20 cellular contexts compared by ENCODE assay signal in genomic region chr3:49513494-49514179, GRCh38. TPM values are rescaled to one million over a fixed set of nuclear protein-coding genes. Genes with fewer than 3 reads are reported as not detected.
DNase-seq lines count a peak whose midpoint lies in the region; TF ChIP-seq lines count a peak whose summit lies in the region.
"Had no signal": no experiment of that assay in that cellular context is flagged by ENCODE, and none has a peak within 500 bp of the region (broad histone marks: within the 10 kb centered on the region; RNA-seq: fewer than 3 reads in every experiment).

No MANE protein-coding gene starts in this region.

- H3K36me3 ChIP-seq in endodermal cell (ENCODE audit: control insufficient read depth, insufficient read depth, low read length) (peaks cover 65% of the 10 kb centered on the region), stomach (peaks cover 30 to 81% (median 76%) of the 10 kb centered on the region in 4 donors)
- H3K36me3 ChIP-seq: BE2C had no signal

- H3K9me3 ChIP-seq in H9 (ENCODE audit: control insufficient read depth, low read depth, low read length) = no peaks in the 10 kb centered on the region
- peaks cover 5% of the 10 kb centered on the region for H3K9me3 ChIP-seq in endodermal cell (ENCODE audit: control insufficient read depth, low read length)
- H3K9me3 ChIP-seq in stomach = no peaks in the 10 kb centered on the region
- H3K9me3 ChIP-seq: BE2C, MG63 had no signal

- TF ChIP-seq POLR2A in stomach (IDR thresholded peaks at IDR 0.05) = no peak

- in situ Hi-C loops in GM13977 (cut with MboI; ENCODE audit: low pct_unique_long_range_greater_than_20kb, low sequenced_read_pairs, unreplicated experiment) = no loop called here

- no peak overlapping the region for H3K4me2 ChIP-seq in H9 (ENCODE audit: insufficient read depth, insufficient read length, low read length)
- H3K4me2 ChIP-seq: KMS-11 had no signal

- H3K9me3 Mint-ChIP-seq in H9 = no peaks in the 10 kb centered on the region
- no peaks in the 10 kb centered on the region for H3K9me3 Mint-ChIP-seq in endodermal cell
- H3K9me3 Mint-ChIP-seq in mesothelial cell of epicardium = no peaks in the 10 kb centered on the region
- H3K9me3 Mint-ChIP-seq: CD8-positive, alpha-beta memory T cell; HFFc6 had no signal

- H3K9ac ChIP-seq in H9 (ENCODE audit: extremely low read depth, insufficient read length, low read length) = no peak overlapping the region
- H3K9ac ChIP-seq in endodermal cell (ENCODE audit: extremely low read depth, low read length, poor library complexity, severe bottlenecking) = no peak overlapping the region
- H3K9ac ChIP-seq: KMS-11 had no signal

- H2BK120ac ChIP-seq in H9 (ENCODE audit: low read depth, low read length, poor library complexity, severe bottlenecking) = no peak overlapping the region

- H3K4ac ChIP-seq in H9 (ENCODE audit: low read depth, low read length) = no peak overlapping the region

- H4K91ac ChIP-seq in H9 (ENCODE audit: insufficient read length, low read depth, low read length) = no peak overlapping the region

- TF ChIP-seq CTCF in H9 (conservative IDR thresholded peaks at IDR 0.05) (no peak), endodermal cell (conservative IDR thresholded peaks at IDR 0.05) (no peak), mesothelial cell of epicardium (IDR thresholded peaks at IDR 0.05; ENCODE audit: unreplicated experiment) (no peak), stomach (IDR thresholded peaks at IDR 0.05) (no peak), GM13977 (IDR thresholded peaks at IDR 0.05; ENCODE audit: extremely low read depth, insufficient read depth, missing control alignments) (no peak)

- H3K23me2 ChIP-seq in H9 (ENCODE audit: insufficient read length, low read depth, low read length, poor library complexity, severe bottlenecking) = no peaks in the 10 kb centered on the region

- H4K20me1 ChIP-seq in H9 (ENCODE audit: control insufficient read depth, insufficient read depth, insufficient read length) = no peaks in the 10 kb centered on the region

- no peaks in the 10 kb centered on the region for H3K79me2 ChIP-seq in H9 (ENCODE audit: insufficient read depth, low read length)

- no peak overlapping the region for H2BK12ac ChIP-seq in H9 (ENCODE audit: insufficient read length, low read depth, low read length)

- H3K4me1 Mint-ChIP-seq in H9 (0 out of 4 replicates have a peak, but pooled peaks cover 0 to 2% of the 10 kb centered on the region in 2 experiments), endodermal cell (peaks cover 11% of the 10 kb centered on the region), mesothelial cell of epicardium (peaks cover 13% of the 10 kb centered on the region)

- H2BK5ac ChIP-seq in H9 (ENCODE audit: insufficient read length, low read length) = no peak overlapping the region

- no peaks in the 10 kb centered on the region for H3K4me1 ChIP-seq in H9 (ENCODE audit: insufficient read depth, low read length)
- peaks cover 9% of the 10 kb centered on the region for H3K4me1 ChIP-seq in endodermal cell (ENCODE audit: control insufficient read depth, insufficient read depth, low read length)
- peaks cover 13 to 53% (median 25%) of the 10 kb centered on the region in 4 donors for H3K4me1 ChIP-seq in stomach
- H3K4me1 ChIP-seq: BE2C had no signal

- H3K14ac ChIP-seq in H9 (ENCODE audit: insufficient read depth, low read length) = no peak overlapping the region

- peaks cover 5% of the 10 kb centered on the region for H3K79me1 ChIP-seq in H9 (ENCODE audit: insufficient read depth, low read depth, low read length, poor library complexity, severe bottlenecking)

- H3K27ac Mint-ChIP-seq in H9 (peak overlapping the region in 2 of 3 experiments; percentile 52 to 53; a peak in 2 of 7 replicates), endodermal cell (peak overlapping the region; percentile 90), mesothelial cell of epicardium (peak overlapping the region; percentile 88)
- H3K27ac Mint-ChIP-seq: HFFc6 had no signal

- H3K36me3 Mint-ChIP-seq in H9 (ENCODE audit: insufficient read depth in 1 of 3, low read depth in 3 of 3) (peaks cover 19 to 67% (median 53%) of the 10 kb centered on the region in 3 experiments; a peak in 6 of 7 replicates), endodermal cell (ENCODE audit: low read depth) (peaks cover 61% of the 10 kb centered on the region), mesothelial cell of epicardium (peaks cover 23% of the 10 kb centered on the region)

- no peak overlapping the region for H2BK15ac ChIP-seq in H9 (ENCODE audit: low read depth, low read length)

- H2AFZ ChIP-seq in H9 (ENCODE audit: low read length) = no peak overlapping the region

- DNase-seq in H9 = no peak
- no peak for DNase-seq in endodermal cell
- DNase-seq in mesothelial cell of epicardium (ENCODE audit: low spot score in 2 of 2, unreplicated experiment in 2 of 2) = no peak
- DNase-seq in stomach = no peak
- no peak for DNase-seq in GM13977 (ENCODE audit: low spot score)
- no peak for DNase-seq in AG20443 (ENCODE audit: low spot score)
- DNase-seq in DMS 273 treated with DMSO at 0.1 percent for 48 hours (lab: John Stamatoyannopoulos, UW) = no peak
- no peak for DNase-seq in cerebellar cortex (ENCODE audit: low spot score)
- DNase-seq: BE2C; CD8-positive, alpha-beta memory T cell; GF-D8; GOT3; HFFc6; MG63; NCI-H1092; NCI-H146; NCI-H2081; NCI-H510A treated with DMSO at 0.1 percent for 48 hours; SHP77 treated with DMSO at 0.1 percent for 48 hours had no signal

- H3K27ac ChIP-seq in H9 (ENCODE audit: insufficient read length, low read depth, low read length) (no peak overlapping the region), endodermal cell (ENCODE audit: low read depth, low read length) (no peak overlapping the region), stomach (peak overlapping the region in 4 of 5 donors; percentile 42 to 66 (median 57))
- H3K27ac ChIP-seq: KMS-11 had no signal

- no peak overlapping the region for H3K4me3 ChIP-seq in endodermal cell (ENCODE audit: low read length)
- H3K4me3 ChIP-seq in stomach = no peak overlapping the region
- H3K4me3 ChIP-seq: MG63 had no signal

- H3K23ac ChIP-seq in H9 (ENCODE audit: insufficient read length, low read depth, low read length) = no peak overlapping the region

- no peak for TF ChIP-seq EP300 in stomach (IDR thresholded peaks at IDR 0.05)

- H3K27me3 ChIP-seq in H9 (ENCODE audit: insufficient read depth, low read length) (no peaks in the 10 kb centered on the region), endodermal cell (ENCODE audit: control insufficient read depth, insufficient read depth, low read length, poor library complexity, severe bottlenecking) (no peaks in the 10 kb centered on the region), stomach (no peaks in the 10 kb centered on the region)
- H3K27me3 ChIP-seq: BE2C, MG63 had no signal

- no peak overlapping the region for H3K18ac ChIP-seq in H9 (ENCODE audit: insufficient read length, low read depth, low read length)

- no peak overlapping the region for H3K4me3 Mint-ChIP-seq in H9
- H3K4me3 Mint-ChIP-seq in endodermal cell = no peak overlapping the region
- no peak overlapping the region for H3K4me3 Mint-ChIP-seq in mesothelial cell of epicardium
- H3K4me3 Mint-ChIP-seq: CD8-positive, alpha-beta memory T cell; HFFc6 had no signal

- intact Hi-C loops in stomach (cut with DNase I; ENCODE audit: low total_unique reads) = no loop called here

- no peak overlapping the region for H3T11ph ChIP-seq in H9 (ENCODE audit: low read length)

- no peak overlapping the region for H3K56ac ChIP-seq in H9 (ENCODE audit: insufficient read length, low read depth, low read length)

- no peak overlapping the region for H2AK5ac ChIP-seq in H9 (ENCODE audit: insufficient read length, low read length)

- WGBS in H9 (ENCODE audit: extremely low coverage, insufficient read length, low lambda C conversion rate) = no CpG with 5 or more reads among the region's 6 CpGs
- 91 to 94% methylated on average over 6 of the region's 6 CpGs for WGBS in endodermal cell (ENCODE audit: insufficient coverage in 1 of 2, insufficient read length in 1 of 2), 2 experiments
- 28 to 52% (median 46%) methylated on average over 6 of the region's 6 CpGs for WGBS in stomach, 5 donors

- H4K5ac ChIP-seq in H9 (ENCODE audit: insufficient read length, low read depth, low read length) = no peak overlapping the region

- H2BK20ac ChIP-seq in H9 (ENCODE audit: low read depth, low read length, poor library complexity, severe bottlenecking) = no peak overlapping the region

- no peak overlapping the region for H4K8ac ChIP-seq in H9 (replicated peaks; ENCODE audit: insufficient read length, low read depth, low read length)

- no peaks in the 10 kb centered on the region for H3K27me3 Mint-ChIP-seq in H9 (ENCODE audit: low read depth)
- no peaks in the 10 kb centered on the region for H3K27me3 Mint-ChIP-seq in endodermal cell (ENCODE audit: insufficient read depth)
- H3K27me3 Mint-ChIP-seq in mesothelial cell of epicardium (ENCODE audit: low read depth) = no peaks in the 10 kb centered on the region
- H3K27me3 Mint-ChIP-seq: CD8-positive, alpha-beta memory T cell had no signal

RNA-seq across cellular contexts. Expression of gene BSN, which starts 40.6 kb away (rescaled TPM):
- 1.9 and 2.4 TPM in 2 replicates for total RNA-seq in H9 (2021)
- 1 to 10 TPM; 2.4 to 2.5 TPM for total RNA-seq in endodermal cell
- polyA plus RNA-seq in endodermal cell (2013, experiment 1 of 2) = 3.3 TPM
- polyA plus RNA-seq in endodermal cell (2013, experiment 2 of 2) = 3.9 TPM
- 0.67 to 0.75 TPM (median 0.69 TPM) in 3 replicates for total RNA-seq in mesothelial cell of epicardium
- 1 to 10 TPM in 3 of 5 donors, under 1 TPM in 1, not detected in 1; 0.37 to 4.5 (median 1.5) TPM for total RNA-seq in stomach
- polyA plus RNA-seq in stomach = under 1 TPM in 2 of 3 donors, not detected in 1; 0.03 to 0.06 TPM
- polyA plus RNA-seq: CD8-positive, alpha-beta memory T cell had no signal

RNA-seq across cellular contexts. Expression of gene DAG1, which starts 43.6 kb away (rescaled TPM):
- total RNA-seq in H9 (2021) (93.0 and 94.0 TPM in 2 replicates), endodermal cell (100 to 1,000 TPM; 145 to 176 TPM), mesothelial cell of epicardium (118 to 128 TPM (median 120 TPM) in 3 replicates), stomach (100 to 1,000 TPM in 1 of 5 donors, 10 to 100 TPM in 4; 29.8 to 144 (median 67.5) TPM)
- 65.6 TPM for polyA plus RNA-seq in endodermal cell (2013, experiment 1 of 2)
- 69.3 TPM for polyA plus RNA-seq in endodermal cell (2013, experiment 2 of 2)
- polyA plus RNA-seq in stomach = 10 to 100 TPM in 2 of 3 donors, 1 to 10 TPM in 1; 4.1 to 21.9 (median 13.1) TPM

Comparison
In these comparisons a context has a peak if more than half of its experiments do, and no peak if none do; other contexts are left out.
1. H3K27ac ChIP-seq: peak in stomach (4 of 5); none in H9 (single experiment) and endodermal cell (single experiment).
2. Peak in every context shown above with its lines, with median percentiles within 50 percentile points of each other: H3K27ac Mint-ChIP-seq.